8 cellular contexts compared by ENCODE assay signal in genomic region chr10:6140965-6141295, GRCh38. TPM values are rescaled to one million over a fixed set of nuclear protein-coding genes. Genes with fewer than 3 reads are reported as not detected.
DNase-seq lines count a peak whose midpoint lies in the region; ATAC-seq, FAIRE-seq and TF ChIP-seq lines count a peak whose summit lies in the region.

No MANE protein-coding gene starts in this region.

- dilution Hi-C loops in keratinocyte (cut with MboI; ENCODE audit: extremely low pct_ligation_motif_present, low sequenced_read_pairs) = no loop called here

- no peak for TF ChIP-seq CTCF in keratinocyte (optimal IDR thresholded peaks at IDR 0.05 in 1 of 3, IDR thresholded peaks at IDR 0.05 in 1 of 3, conservative IDR thresholded peaks at IDR 0.05 in 1 of 3; ENCODE audit: extremely low read depth in 1 of 3, insufficient read depth in 2 of 3, low read length in 3 of 3)

- H3K4me1 ChIP-seq in SJCRH30 (peaks cover 6% of the 10 kb centered on the region; the same call in 1 of the 2 replicates), keratinocyte (ENCODE audit: control insufficient read depth, extremely low read depth, insufficient read depth, low read length) (peaks cover 12% of the 10 kb centered on the region)

- FAIRE-seq in keratinocyte (lab: Jason Lieb, UNC) = no peak

- peaks cover 2% of the 10 kb centered on the region for H3K79me2 ChIP-seq in keratinocyte (ENCODE audit: control insufficient read depth, insufficient read depth, low read length)

- H3K9me1 ChIP-seq in keratinocyte (ENCODE audit: control insufficient read depth, extremely low read depth, insufficient read depth, low read length) = no peaks in the 10 kb centered on the region

- no peak overlapping the region for H2AFZ ChIP-seq in keratinocyte (ENCODE audit: control insufficient read depth, low read length)

- H3K9me3 ChIP-seq in SJCRH30 (replicated peaks) (no peaks in the 10 kb centered on the region), keratinocyte (ENCODE audit: control insufficient read depth, low read depth, low read length) (no peaks in the 10 kb centered on the region)

- H3K27me3 ChIP-seq in SJCRH30 (no peaks in the 10 kb centered on the region), keratinocyte (ENCODE audit: control insufficient read depth, extremely low read depth, insufficient read depth, low read length) (peaks cover 3% of the 10 kb centered on the region)

- no peaks in the 10 kb centered on the region for H3K36me3 ChIP-seq in SJCRH30
- H3K36me3 ChIP-seq in keratinocyte (ENCODE audit: control insufficient read depth in 2 of 2, extremely low read depth in 1 of 2, insufficient read depth in 2 of 2, low read length in 2 of 2) = no peaks in the 10 kb centered on the region

- H3K4me2 ChIP-seq in keratinocyte (ENCODE audit: control insufficient read depth, extremely low read depth, insufficient read depth, low read depth, low read length) = peak overlapping the region; percentile 64

- no peaks in the 10 kb centered on the region for H4K20me1 ChIP-seq in keratinocyte (ENCODE audit: control insufficient read depth, extremely low read depth, insufficient read depth, low read length)

- no peak for ATAC-seq in GM21360 (IDR thresholded peaks at IDR 0.05; ENCODE audit: unreplicated experiment)

- peak; percentile 21 for DNase-seq in stimulated activated naive CD4-positive, alpha-beta T cell treated with Interleukin-2 at 50 U/mL for 16 hours (lab: John Stamatoyannopoulos, UW)
- DNase-seq in stimulated activated naive CD4-positive, alpha-beta T cell (lab: John Stamatoyannopoulos, UW) = no peak
- DNase-seq in SJCRH30 (no peak), keratinocyte (ENCODE audit: low read depth, low spot score) (no peak), SIG-M5 (lab: John Stamatoyannopoulos, UW) (no peak), NCI-H2029 (lab: John Stamatoyannopoulos, UW) (no peak)
- DNase-seq in activated CD8-positive, alpha-beta memory T cell treated with anti-CD3 and anti-CD28 coated beads for 24 hours = no peak

- no peak overlapping the region for H3K9ac ChIP-seq in keratinocyte (ENCODE audit: control insufficient read depth, extremely low read depth, insufficient read depth, low read length)

- H3K27ac ChIP-seq in SJCRH30 (no peak overlapping the region), keratinocyte (ENCODE audit: control insufficient read depth, insufficient read depth, low read length) (no peak overlapping the region)

- peak overlapping the region; percentile 43 for H3K4me3 ChIP-seq in SJCRH30
- no peak overlapping the region for H3K4me3 ChIP-seq in keratinocyte (ENCODE audit: control insufficient read depth in 2 of 3, extremely low read depth in 1 of 3, insufficient read depth in 2 of 3, low read depth in 1 of 3, low read length in 3 of 3)

RNA-seq across cellular contexts. Expression of gene RBM17, which starts 52.1 kb away (rescaled TPM):
- 59.8 and 60.6 TPM in 2 replicates for total RNA-seq in SJCRH30 (2014; rRNA removed; shearing (Covaris generic))
- 30.0 to 54.8 TPM (median 35.0 TPM) in 3 replicates for polyA plus RNA-seq in keratinocyte
- polyA plus RNA-seq in keratinocyte (2011; ENCODE audit: low read depth) = 103 TPM
- 32.5 and 36.4 TPM in 2 replicates for polyA plus RNA-seq in keratinocyte (2011; cell fraction: cytosol; rRNA removed)
- polyA plus RNA-seq in keratinocyte (2011; cell fraction: nucleus; rRNA removed) = 78.3 and 91.5 TPM in 2 replicates
- polyA plus RNA-seq in keratinocyte (2012; ENCODE audit: low replicate concordance) = 62.8 and 83.9 TPM in 2 replicates
- polyA minus RNA-seq in keratinocyte = 13.3 to 33.3 TPM (median 24.9 TPM) in 3 replicates
- polyA minus RNA-seq in keratinocyte (2011; cell fraction: cytosol; rRNA and poly(A)+ RNA removed) = 8.6 TPM
- 13.9 and 24.6 TPM in 2 replicates for polyA minus RNA-seq in keratinocyte (2011; cell fraction: nucleus; rRNA and poly(A)+ RNA removed)
